29 cellular contexts compared by ENCODE assay signal in genomic region chr5:79585129-79585528, GRCh38.
"Had no signal": no experiment of that assay in that cellular context is flagged by ENCODE, and none has a peak within 500 bp of the region (broad histone marks: within the 10 kb centered on the region; RNA-seq: fewer than 3 reads in every experiment).

No MANE protein-coding gene starts in this region.

- H3K36me3 Mint-ChIP-seq: immature natural killer cell; naive B cell; natural killer cell treated with Interleukin-12 subunit alpha and Interleukin-12 subunit beta and Interleukin-15 and Interleukin-18, amount 100 ng/mL, for 72 hours; stimulated activated naive B cell treated with anti-CD40 and anti-IgM and Interleukin-4, amounts not matched to agents 10 μg/mL and 1 μg/mL and 100 μg/mL, for 72 hours had no signal

- DNase-seq: dermis blood vessel endothelial cell; effector memory CD4-positive, alpha-beta T cell; foreskin melanocyte; glutamatergic neuron; heart right ventricle; hypothalamus; immature natural killer cell; islet precursor cell; left ventricle myocardium superior; lower lobe of right lung; mucosa of descending colon; naive B cell; right lobe of liver; small intestine; stimulated activated CD4-positive, alpha-beta T cell treated with anti-CD3 and anti-CD28 coated beads, Interleukin-15, amount 100 ng/mL, for 24 hours; stimulated activated CD4-positive, alpha-beta T cell treated with anti-CD3 and anti-CD28 coated beads, Interleukin-2, amount 100 ng/mL, for 48 hours; stimulated activated naive B cell treated with anti-CD40 and anti-IgM and Interleukin-4, amounts not matched to agents 10 μg/mL and 1 μg/mL and 100 μg/mL, for 72 hours; transverse colon; upper lobe of right lung; uterus had no signal

- H3K4me3 ChIP-seq: coronary artery, esophagus muscularis mucosa, heart right ventricle, lower lobe of right lung, mucosa of descending colon, right lobe of liver, suprapubic skin, transverse colon, upper lobe of right lung, uterus had no signal

- H3K27ac ChIP-seq: coronary artery, esophagus muscularis mucosa, heart right ventricle, lower lobe of right lung, neutrophil, parathyroid adenoma, right lobe of liver, suprapubic skin, transverse colon, upper lobe of right lung, uterus had no signal

- H3K27me3 Mint-ChIP-seq: progenitor cell of endocrine pancreas had no signal

- H3K9ac ChIP-seq: parathyroid adenoma had no signal

- H3K4me3 Mint-ChIP-seq: immature natural killer cell; naive B cell; natural killer cell treated with Interleukin-12 subunit alpha and Interleukin-12 subunit beta and Interleukin-15 and Interleukin-18, amount 100 ng/mL, for 72 hours; neural crest cell; stimulated activated naive B cell treated with anti-CD40 and anti-IgM and Interleukin-4, amounts not matched to agents 10 μg/mL and 1 μg/mL and 100 μg/mL, for 72 hours; stimulated activated naive CD8-positive, alpha-beta T cell treated with anti-CD3 and anti-CD28 coated beads, Interleukin-15, Interleukin-2, amounts not matched to agents 100 ng/mL and 50 ng/mL, for 24 hours had no signal

- H3K4me1 Mint-ChIP-seq: immature natural killer cell; naive B cell; neural crest cell; stimulated activated naive B cell treated with anti-CD40 and anti-IgM and Interleukin-4, amounts not matched to agents 10 μg/mL and 1 μg/mL and 100 μg/mL, for 72 hours had no signal

- H3K36me3 ChIP-seq: esophagus muscularis mucosa, heart right ventricle, lower lobe of right lung, neutrophil, right lobe of liver, suprapubic skin, transverse colon, upper lobe of right lung, uterus had no signal

- H3K4me1 ChIP-seq: esophagus muscularis mucosa, lower lobe of right lung, parathyroid adenoma, right lobe of liver, suprapubic skin, transverse colon, upper lobe of right lung, uterus had no signal

- H3K27me3 ChIP-seq: esophagus muscularis mucosa, neutrophil, right lobe of liver, suprapubic skin, transverse colon, upper lobe of right lung, uterus had no signal

- H3K27ac Mint-ChIP-seq: naive B cell; progenitor cell of endocrine pancreas; stimulated activated naive B cell treated with anti-CD40 and anti-IgM and Interleukin-4, amounts not matched to agents 10 μg/mL and 1 μg/mL and 100 μg/mL, for 72 hours; stimulated activated naive CD8-positive, alpha-beta T cell treated with anti-CD3 and anti-CD28 coated beads, Interleukin-15, Interleukin-2, amounts not matched to agents 100 ng/mL and 50 ng/mL, for 24 hours had no signal

- H3K79me2 ChIP-seq: parathyroid adenoma had no signal

- H2AFZ ChIP-seq: parathyroid adenoma had no signal

- H3K9me3 ChIP-seq: esophagus muscularis mucosa, heart right ventricle, lower lobe of right lung, mucosa of descending colon, neutrophil, right lobe of liver, suprapubic skin, transverse colon, upper lobe of right lung, uterus had no signal

- H3K9me3 Mint-ChIP-seq: immature natural killer cell; naive B cell; natural killer cell treated with Interleukin-12 subunit alpha and Interleukin-12 subunit beta and Interleukin-15 and Interleukin-18, amount 100 ng/mL, for 72 hours; neural crest cell; stimulated activated naive B cell treated with anti-CD40 and anti-IgM and Interleukin-4, amounts not matched to agents 10 μg/mL and 1 μg/mL and 100 μg/mL, for 72 hours; stimulated activated naive CD8-positive, alpha-beta T cell treated with anti-CD3 and anti-CD28 coated beads, Interleukin-15, Interleukin-2, amounts not matched to agents 100 ng/mL and 50 ng/mL, for 24 hours had no signal

- ATAC-seq: left ventricle myocardium superior; lower lobe of right lung; mucosa of descending colon; natural killer cell treated with Interleukin-12 subunit alpha and Interleukin-12 subunit beta and Interleukin-15 and Interleukin-18, amount 100 ng/mL, for 72 hours; stimulated activated naive B cell treated with anti-CD40 and anti-IgM and Interleukin-4, amounts not matched to agents 10 μg/mL and 1 μg/mL and 100 μg/mL, for 72 hours; upper lobe of right lung had no signal
